Comparison of ENCODE assay signal across 24 cellular contexts in the genomic region with DNA sequence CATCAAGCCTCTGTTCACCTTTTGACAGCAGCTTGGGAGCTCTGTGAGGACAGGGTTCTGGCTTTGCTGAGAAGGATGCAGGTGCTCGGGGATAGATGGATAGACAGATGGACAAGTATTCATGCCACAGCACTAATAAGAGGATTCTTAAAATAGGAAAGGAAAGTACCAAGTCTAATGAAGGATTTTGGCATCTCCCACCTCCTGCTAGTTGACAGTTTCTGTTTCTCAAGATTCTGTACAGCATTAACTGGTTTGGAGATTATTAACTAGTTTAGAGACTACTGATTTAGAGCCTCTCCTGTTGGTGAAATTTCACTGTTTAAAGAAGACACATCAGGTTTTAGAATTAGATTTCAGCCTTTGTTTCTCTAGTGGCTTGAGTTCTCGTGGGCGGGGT.
DNase-seq lines count a peak whose midpoint lies in the region; ATAC-seq and TF ChIP-seq lines count a peak whose summit lies in the region.
"Had no signal": no experiment of that assay in that cellular context is flagged by ENCODE, and none has a peak within 500 bp of the region (broad histone marks: within the 10 kb centered on the region; RNA-seq: fewer than 3 reads in every experiment).

No MANE protein-coding gene starts in this region.

- H3K9me3 ChIP-seq in testis, result no peaks in the 10 kb centered on the region
- no peaks in the 10 kb centered on the region for H3K9me3 ChIP-seq in psoas muscle
- H3K9me3 ChIP-seq: adrenal gland, transverse colon had no signal

- H3K36me3 ChIP-seq in testis (ENCODE audit: low read depth, missing control alignments), result no peaks in the 10 kb centered on the region
- H3K36me3 ChIP-seq in psoas muscle (ENCODE audit: insufficient read depth in 1 of 2, low read depth in 1 of 2), result no peaks in the 10 kb centered on the region
- H3K36me3 ChIP-seq: adrenal gland, transverse colon had no signal

- no peak for TF ChIP-seq CTCF in testis (IDR thresholded peaks at IDR 0.05)
- TF ChIP-seq CTCF in psoas muscle (IDR thresholded peaks at IDR 0.05), result no peak

- no peak overlapping the region for H3K4me3 ChIP-seq in testis
- H3K4me3 ChIP-seq in psoas muscle, result no peak overlapping the region
- H3K4me3 ChIP-seq: adrenal gland, transverse colon had no signal

- DNase-seq in kidney tubule cell (ENCODE audit: low spot score) (peak; percentile 36), testis (no peak), psoas muscle (no peak), activated T-cell treated with anti-CD3 and anti-CD28 coated beads for 4 hours (no peak)
- DNase-seq: activated CD4-positive, alpha-beta T cell treated with anti-CD3 and anti-CD28 coated beads, Interleukin-2, amount 10 ng/mL, durations not matched to agents 7 days and 5 days; activated CD8-positive, alpha-beta memory T cell treated with anti-CD3 and anti-CD28 coated beads, Interleukin-2, amount 50 U/mL, for 4 hours; activated gamma-delta T cell; adrenal gland; CD4-positive, alpha-beta memory T cell; DMS53; foreskin fibroblast; GOT3; hippocampal formation; NCI-H1105; NCI-H2171; SHP77 treated with DMSO at 0.1 percent for 48 hours; stimulated activated CD4-positive, alpha-beta T cell treated with anti-CD3 and anti-CD28 coated beads, Interleukin-1b, Interleukin-23, amount 100 ng/mL, for 48 hours; T-cell; transverse colon had no signal

- intact Hi-C loops in testis (cut with DNase I; ENCODE audit: low total_unique reads), result no loop called here
- intact Hi-C loops in psoas muscle (cut with DNase I), result no loop called here

- H3K27ac ChIP-seq in testis, result no peak overlapping the region
- H3K27ac ChIP-seq in psoas muscle, result no peak overlapping the region
- H3K27ac ChIP-seq: epithelial cell of prostate, transverse colon had no signal

- 69 to 95% methylated on average over 3 of the region's 3 CpGs for WGBS in testis, 2 donors
- 49 to 80% (median 73%) methylated on average over 3 of the region's 3 CpGs for WGBS in psoas muscle, 3 donors

- H3K27me3 ChIP-seq in testis (no peaks in the 10 kb centered on the region), psoas muscle (ENCODE audit: insufficient read depth in 3 of 3, low read length in 2 of 3) (no peaks in the 10 kb centered on the region)
- H3K27me3 ChIP-seq: adrenal gland, transverse colon had no signal

- H3K4me1 ChIP-seq in testis (peaks cover 5% of the 10 kb centered on the region), psoas muscle (no peaks in the 10 kb centered on the region)

- TF ChIP-seq POLR2A in testis (IDR thresholded peaks at IDR 0.05), result no peak

- ATAC-seq in GM18909 (IDR thresholded peaks at IDR 0.05; ENCODE audit: poor library complexity, unreplicated experiment), result peak; percentile 67
- peak; percentile 73 for ATAC-seq in GM21423 (IDR thresholded peaks at IDR 0.05; ENCODE audit: unreplicated experiment)
- ATAC-seq in HG03139 (IDR thresholded peaks at IDR 0.05; ENCODE audit: unreplicated experiment), result peak; percentile 57
- ATAC-seq in GM21529 (IDR thresholded peaks at IDR 0.05; ENCODE audit: unreplicated experiment), result no peak
- no peak for ATAC-seq in psoas muscle
- ATAC-seq: T-cell had no signal

Comparison
In these comparisons a context has a peak if more than half of its experiments do, and no peak if none do; other contexts are left out.
1. ATAC-seq: peak in GM18909 (single experiment), GM21423 (single experiment) and HG03139 (single experiment); none in GM21529 (single experiment) and psoas muscle (0 of 4).